In genomic region chr2:10269711-10270610, GRCh38 we compare ENCODE assay signal across 2 cellular contexts.
A peak's percentile ranks its signal among the peaks of the same experiment; 100 is the strongest.
TF ChIP-seq lines count a peak whose summit lies in the region.

No MANE protein-coding gene starts in this region.

TF ChIP-seq in SK-N-SH, 30 proteins besides CTCF, POLR2A, EP300 and RAD21:
- TF ChIP-seq RFX5 (IDR thresholded peaks at IDR 0.05; ENCODE audit: low read length) = no peak
- no peak for TF ChIP-seq REST (IDR thresholded peaks at IDR 0.05; ENCODE audit: low read depth, low read length)
- no peak for TF ChIP-seq USF1 (IDR thresholded peaks at IDR 0.05; ENCODE audit: borderline replicate concordance, low read depth)
- TF ChIP-seq IRF3 (IDR thresholded peaks at IDR 0.05; ENCODE audit: low read depth, low read length) = no peak
- no peak for TF ChIP-seq RXRA (IDR thresholded peaks at IDR 0.05; ENCODE audit: borderline replicate concordance, low read depth)
- TF ChIP-seq, protein P1, sequence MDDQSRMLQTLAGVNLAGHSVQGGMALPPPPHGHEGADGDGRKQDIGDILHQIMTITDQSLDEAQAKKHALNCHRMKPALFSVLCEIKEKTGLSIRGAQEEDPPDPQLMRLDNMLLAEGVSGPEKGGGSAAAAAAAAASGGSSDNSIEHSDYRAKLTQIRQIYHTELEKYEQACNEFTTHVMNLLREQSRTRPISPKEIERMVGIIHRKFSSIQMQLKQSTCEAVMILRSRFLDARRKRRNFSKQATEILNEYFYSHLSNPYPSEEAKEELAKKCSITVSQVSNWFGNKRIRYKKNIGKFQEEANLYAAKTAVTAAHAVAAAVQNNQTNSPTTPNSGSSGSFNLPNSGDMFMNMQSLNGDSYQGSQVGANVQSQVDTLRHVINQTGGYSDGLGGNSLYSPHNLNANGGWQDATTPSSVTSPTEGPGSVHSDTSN (IDR thresholded peaks at IDR 0.05) = no peak
- TF ChIP-seq FOXJ3 (CRISPR knock-in tag; IDR thresholded peaks at IDR 0.05) = no peak
- no peak for TF ChIP-seq YY1 (IDR thresholded peaks at IDR 0.05; ENCODE audit: low read depth)
- no peak for TF ChIP-seq GABPA (IDR thresholded peaks at IDR 0.05; ENCODE audit: low read depth)
- TF ChIP-seq JUND (IDR thresholded peaks at IDR 0.05) = no peak
- no peak for TF ChIP-seq POLR2AphosphoS5 (IDR thresholded peaks at IDR 0.05; ENCODE audit: low read depth, low read length)

TF ChIP-seq in HepG2, 621 proteins besides CTCF, POLR2A, EP300 and RAD21 (continues in another document):
- no peak for TF ChIP-seq ZNF550 (CRISPR knock-in tag; IDR thresholded peaks at IDR 0.05; ENCODE audit: borderline replicate concordance)
- no peak for TF ChIP-seq DMAP1 (CRISPR knock-in tag; IDR thresholded peaks at IDR 0.05)
- no peak for TF ChIP-seq ZNF224 (CRISPR knock-in tag; IDR thresholded peaks at IDR 0.05)
- TF ChIP-seq MLLT10 (CRISPR knock-in tag; IDR thresholded peaks at IDR 0.05) = no peak
- no peak for TF ChIP-seq RBM39 (IDR thresholded peaks at IDR 0.05; ENCODE audit: low read depth, low read length, poor library complexity, severe bottlenecking)
- no peak for TF ChIP-seq FLYWCH1 (CRISPR knock-in tag; IDR thresholded peaks at IDR 0.05)
- TF ChIP-seq ZNF598 (CRISPR knock-in tag; IDR thresholded peaks at IDR 0.05; ENCODE audit: borderline replicate concordance) = 0 out of 2 replicates have a peak, but pooled peaks have one; percentile 0
- TF ChIP-seq ZSCAN29 (CRISPR knock-in tag; conservative IDR thresholded peaks at IDR 0.05) = no peak
- no peak for TF ChIP-seq ZNF451 (CRISPR knock-in tag; IDR thresholded peaks at IDR 0.05)
- no peak for TF ChIP-seq ZNF207 (IDR thresholded peaks at IDR 0.05; ENCODE audit: borderline replicate concordance)
- no peak for TF ChIP-seq AHR (CRISPR knock-in tag; IDR thresholded peaks at IDR 0.05)
- no peak for TF ChIP-seq JDP2 (CRISPR knock-in tag; IDR thresholded peaks at IDR 0.05; ENCODE audit: borderline replicate concordance)
- no peak for TF ChIP-seq MBNL3 (CRISPR knock-in tag; conservative IDR thresholded peaks at IDR 0.05)
- no peak for TF ChIP-seq PTBP1 (IDR thresholded peaks at IDR 0.05; ENCODE audit: low read depth, low read length, poor library complexity, severe bottlenecking)
- TF ChIP-seq HNRNPH1 (optimal IDR thresholded peaks at IDR 0.05; ENCODE audit: low read depth, low read length) = no peak
- no peak for TF ChIP-seq ZNF761 (CRISPR knock-in tag; conservative IDR thresholded peaks at IDR 0.05)
- TF ChIP-seq ZNF724P (CRISPR knock-in tag; IDR thresholded peaks at IDR 0.05; ENCODE audit: borderline replicate concordance) = no peak
- TF ChIP-seq ZSCAN22 (CRISPR knock-in tag; IDR thresholded peaks at IDR 0.05) = no peak
- no peak for TF ChIP-seq FOXM1 (CRISPR knock-in tag; IDR thresholded peaks at IDR 0.05)
- no peak for TF ChIP-seq GZF1 (CRISPR knock-in tag; IDR thresholded peaks at IDR 0.05)
- TF ChIP-seq ATF1 (CRISPR knock-in tag; IDR thresholded peaks at IDR 0.05) = no peak
- TF ChIP-seq, protein P2, sequence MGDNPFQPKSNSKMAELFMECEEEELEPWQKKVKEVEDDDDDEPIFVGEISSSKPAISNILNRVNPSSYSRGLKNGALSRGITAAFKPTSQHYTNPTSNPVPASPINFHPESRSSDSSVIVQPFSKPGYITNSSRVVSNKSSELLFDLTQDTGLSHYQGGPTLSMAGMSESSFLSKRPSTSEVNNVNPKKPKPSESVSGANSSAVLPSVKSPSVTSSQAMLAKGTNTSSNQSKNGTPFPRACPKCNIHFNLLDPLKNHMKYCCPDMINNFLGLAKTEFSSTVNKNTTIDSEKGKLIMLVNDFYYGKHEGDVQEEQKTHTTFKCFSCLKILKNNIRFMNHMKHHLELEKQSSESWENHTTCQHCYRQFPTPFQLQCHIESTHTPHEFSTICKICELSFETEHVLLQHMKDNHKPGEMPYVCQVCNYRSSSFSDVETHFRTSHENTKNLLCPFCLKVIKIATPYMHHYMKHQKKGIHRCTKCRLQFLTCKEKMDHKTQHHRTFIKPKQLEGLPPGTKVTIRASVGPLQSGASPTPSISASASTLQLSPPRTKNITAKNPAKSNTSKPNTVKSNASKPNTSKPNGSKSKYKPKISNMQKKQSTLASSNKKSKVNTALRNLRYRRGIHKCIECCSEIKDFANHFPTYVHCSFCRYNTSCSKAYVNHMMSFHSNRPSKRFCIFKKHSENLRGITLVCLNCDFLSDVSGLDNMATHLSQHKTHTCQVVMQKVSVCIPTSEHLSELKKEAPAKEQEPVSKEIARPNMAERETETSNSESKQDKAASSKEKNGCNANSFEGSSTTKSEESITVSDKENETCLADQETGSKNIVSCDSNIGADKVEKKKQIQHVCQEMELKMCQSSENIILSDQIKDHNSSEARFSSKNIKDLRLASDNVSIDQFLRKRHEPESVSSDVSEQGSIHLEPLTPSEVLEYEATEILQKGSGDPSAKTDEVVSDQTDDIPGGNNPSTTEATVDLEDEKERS (CRISPR knock-in tag; IDR thresholded peaks at IDR 0.05) = no peak
- peak; percentile 28 for TF ChIP-seq ZEB1 (IDR thresholded peaks at IDR 0.05; ENCODE audit: insufficient replicate concordance, low read depth)
- TF ChIP-seq ZFP91 (CRISPR knock-in tag; IDR thresholded peaks at IDR 0.05; ENCODE audit: borderline replicate concordance) = 0 out of 2 replicates have a peak, but pooled peaks have one; percentile 72
- TF ChIP-seq SKI (IDR thresholded peaks at IDR 0.05; ENCODE audit: partially characterized antibody) = no peak
- TF ChIP-seq, protein P3, sequence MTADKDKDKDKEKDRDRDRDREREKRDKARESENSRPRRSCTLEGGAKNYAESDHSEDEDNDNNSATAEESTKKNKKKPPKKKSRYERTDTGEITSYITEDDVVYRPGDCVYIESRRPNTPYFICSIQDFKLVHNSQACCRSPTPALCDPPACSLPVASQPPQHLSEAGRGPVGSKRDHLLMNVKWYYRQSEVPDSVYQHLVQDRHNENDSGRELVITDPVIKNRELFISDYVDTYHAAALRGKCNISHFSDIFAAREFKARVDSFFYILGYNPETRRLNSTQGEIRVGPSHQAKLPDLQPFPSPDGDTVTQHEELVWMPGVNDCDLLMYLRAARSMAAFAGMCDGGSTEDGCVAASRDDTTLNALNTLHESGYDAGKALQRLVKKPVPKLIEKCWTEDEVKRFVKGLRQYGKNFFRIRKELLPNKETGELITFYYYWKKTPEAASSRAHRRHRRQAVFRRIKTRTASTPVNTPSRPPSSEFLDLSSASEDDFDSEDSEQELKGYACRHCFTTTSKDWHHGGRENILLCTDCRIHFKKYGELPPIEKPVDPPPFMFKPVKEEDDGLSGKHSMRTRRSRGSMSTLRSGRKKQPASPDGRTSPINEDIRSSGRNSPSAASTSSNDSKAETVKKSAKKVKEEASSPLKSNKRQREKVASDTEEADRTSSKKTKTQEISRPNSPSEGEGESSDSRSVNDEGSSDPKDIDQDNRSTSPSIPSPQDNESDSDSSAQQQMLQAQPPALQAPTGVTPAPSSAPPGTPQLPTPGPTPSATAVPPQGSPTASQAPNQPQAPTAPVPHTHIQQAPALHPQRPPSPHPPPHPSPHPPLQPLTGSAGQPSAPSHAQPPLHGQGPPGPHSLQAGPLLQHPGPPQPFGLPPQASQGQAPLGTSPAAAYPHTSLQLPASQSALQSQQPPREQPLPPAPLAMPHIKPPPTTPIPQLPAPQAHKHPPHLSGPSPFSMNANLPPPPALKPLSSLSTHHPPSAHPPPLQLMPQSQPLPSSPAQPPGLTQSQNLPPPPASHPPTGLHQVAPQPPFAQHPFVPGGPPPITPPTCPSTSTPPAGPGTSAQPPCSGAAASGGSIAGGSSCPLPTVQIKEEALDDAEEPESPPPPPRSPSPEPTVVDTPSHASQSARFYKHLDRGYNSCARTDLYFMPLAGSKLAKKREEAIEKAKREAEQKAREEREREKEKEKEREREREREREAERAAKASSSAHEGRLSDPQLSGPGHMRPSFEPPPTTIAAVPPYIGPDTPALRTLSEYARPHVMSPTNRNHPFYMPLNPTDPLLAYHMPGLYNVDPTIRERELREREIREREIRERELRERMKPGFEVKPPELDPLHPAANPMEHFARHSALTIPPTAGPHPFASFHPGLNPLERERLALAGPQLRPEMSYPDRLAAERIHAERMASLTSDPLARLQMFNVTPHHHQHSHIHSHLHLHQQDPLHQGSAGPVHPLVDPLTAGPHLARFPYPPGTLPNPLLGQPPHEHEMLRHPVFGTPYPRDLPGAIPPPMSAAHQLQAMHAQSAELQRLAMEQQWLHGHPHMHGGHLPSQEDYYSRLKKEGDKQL (CRISPR knock-in tag; IDR thresholded peaks at IDR 0.05; ENCODE audit: low read depth) = no peak
- TF ChIP-seq NAIF1 (CRISPR knock-in tag; IDR thresholded peaks at IDR 0.05; ENCODE audit: borderline replicate concordance) = no peak
- no peak for TF ChIP-seq KIAA2018 (CRISPR knock-in tag; IDR thresholded peaks at IDR 0.05; ENCODE audit: borderline replicate concordance)
- TF ChIP-seq, protein P4, sequence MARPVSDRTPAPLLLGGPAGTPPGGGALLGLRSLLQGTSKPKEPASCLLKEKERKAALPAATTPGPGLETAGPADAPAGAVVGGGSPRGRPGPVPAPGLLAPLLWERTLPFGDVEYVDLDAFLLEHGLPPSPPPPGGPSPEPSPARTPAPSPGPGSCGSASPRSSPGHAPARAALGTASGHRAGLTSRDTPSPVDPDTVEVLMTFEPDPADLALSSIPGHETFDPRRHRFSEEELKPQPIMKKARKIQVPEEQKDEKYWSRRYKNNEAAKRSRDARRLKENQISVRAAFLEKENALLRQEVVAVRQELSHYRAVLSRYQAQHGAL (CRISPR knock-in tag; IDR thresholded peaks at IDR 0.05; ENCODE audit: not compliant biosample characterization) = no peak
- TF ChIP-seq IRF2 (CRISPR knock-in tag; IDR thresholded peaks at IDR 0.05) = no peak
- no peak for TF ChIP-seq CENPBD1 (CRISPR knock-in tag; IDR thresholded peaks at IDR 0.05; ENCODE audit: borderline replicate concordance, low read depth)
- no peak for TF ChIP-seq ZNF672 (CRISPR knock-in tag; IDR thresholded peaks at IDR 0.05)
- TF ChIP-seq KDM4B (CRISPR knock-in tag; IDR thresholded peaks at IDR 0.05) = no peak
